Comparison of ENCODE assay signal across 11 cellular contexts in genomic region chr13:89846890-89847585, GRCh38.
"Had no signal": no experiment of that assay in that cellular context is flagged by ENCODE, and none has a peak within 500 bp of the region (broad histone marks: within the 10 kb centered on the region; RNA-seq: fewer than 3 reads in every experiment).

No MANE protein-coding gene starts in this region.

- H3K4me1 ChIP-seq: body of pancreas, esophagus squamous epithelium, gastrocnemius medialis, lower lobe of right lung had no signal

- H3K4me3 ChIP-seq: body of pancreas, esophagus squamous epithelium, gastrocnemius medialis, lower lobe of right lung had no signal

- H3K27ac ChIP-seq: body of pancreas, esophagus squamous epithelium, gastrocnemius medialis, lower lobe of right lung had no signal

- H3K36me3 ChIP-seq: esophagus squamous epithelium, gastrocnemius medialis, lower lobe of right lung had no signal

- H3K9me3 ChIP-seq: body of pancreas, esophagus squamous epithelium, gastrocnemius medialis, lower lobe of right lung had no signal

- H3K27me3 ChIP-seq: body of pancreas, esophagus squamous epithelium, gastrocnemius medialis had no signal

- DNase-seq: activated B cell treated with CpG ODN at 0.5 μM for 24 hours; activated CD4-positive, alpha-beta T cell treated with anti-CD3 and anti-CD28 coated beads, Interleukin-2, amount 10 ng/mL, durations not matched to agents 7 days and 5 days; activated CD8-positive, alpha-beta memory T cell treated with anti-CD3 and anti-CD28 coated beads for 24 hours; activated naive CD4-positive, alpha-beta T cell treated with anti-CD3 and anti-CD28 coated beads for 36 hours; body of pancreas; esophagus squamous epithelium; gastrocnemius medialis; lower lobe of right lung; naive B cell; small intestine; substantia nigra had no signal
